In the genomic region with DNA sequence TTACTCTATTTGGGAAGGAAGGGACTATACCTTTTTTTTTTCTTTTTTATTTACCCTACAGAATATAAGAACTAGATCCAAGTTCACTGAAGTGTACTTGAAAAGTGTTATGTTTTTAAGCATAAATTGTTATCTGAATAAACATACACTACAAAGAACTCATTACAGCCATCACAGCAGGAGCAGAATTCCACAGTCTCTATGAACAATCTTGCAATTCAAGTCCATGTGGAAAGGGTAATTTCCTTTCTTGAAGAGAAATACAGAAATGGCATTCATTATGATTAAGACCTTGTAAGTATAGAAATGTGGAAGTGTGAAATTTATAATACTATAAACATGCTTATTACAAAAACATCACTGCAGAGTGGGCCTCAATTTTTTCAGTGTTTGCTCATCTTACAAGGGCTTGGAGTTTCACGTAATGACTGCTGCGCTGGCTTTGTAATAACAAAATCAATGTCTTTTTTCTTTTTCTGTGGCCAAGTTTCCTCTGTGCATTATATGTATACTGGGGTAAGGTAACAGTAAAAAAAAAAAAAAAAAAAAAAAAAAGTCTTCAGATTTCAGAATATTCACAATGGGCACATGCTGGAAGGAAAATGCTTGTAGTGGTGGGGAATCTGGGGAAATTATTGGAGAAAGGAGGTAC, we compare ENCODE assay signal across 17 cellular contexts.
A peak's percentile ranks its signal among the peaks of the same experiment; 100 is the strongest.
DNase-seq lines count a peak whose midpoint lies in the region; ATAC-seq and TF ChIP-seq lines count a peak whose summit lies in the region.
"Had no signal": no experiment of that assay in that cellular context is flagged by ENCODE, and none has a peak within 500 bp of the region (broad histone marks: within the 10 kb centered on the region; RNA-seq: fewer than 3 reads in every experiment).

No MANE protein-coding gene starts in this region.

- no peak overlapping the region for H3K4me3 ChIP-seq in CD4-positive, CD25-positive, alpha-beta regulatory T cell (ENCODE audit: low read depth, low read length)
- H3K4me3 ChIP-seq in astrocyte of the spinal cord (ENCODE audit: low read depth, low read length) (no peak overlapping the region), WERI-Rb-1 (ENCODE audit: low read depth, low read length) (no peak overlapping the region)

- peak overlapping the region; percentile 87 for H3K27ac Mint-ChIP-seq in activated CD4-positive, alpha-beta T cell treated with anti-CD3 and anti-CD28 coated beads, Interleukin-2, amount 10 ng/mL, durations not matched to agents 24 days and 14 days
- H3K27ac Mint-ChIP-seq in CD4-positive, CD25-positive, alpha-beta regulatory T cell = peak overlapping the region in 2 of 3 donors; percentile 2 to 75
- peak overlapping the region; percentile 65 for H3K27ac Mint-ChIP-seq in activated T-helper 1 cell treated with anti-CD3 and anti-CD28 coated beads, Interleukin-12 subunit alpha, Interleukin-12 subunit beta, Interleukin-2, Interleukin-4 antibody, amounts not matched to agents 30 ng/mL and 10 ng/mL and 1 ng/mL, durations not matched to agents 14 hours and 24 hours and 36 hours

- H3K36me3 Mint-ChIP-seq in activated CD4-positive, alpha-beta T cell treated with anti-CD3 and anti-CD28 coated beads, Interleukin-2, amount 10 ng/mL, durations not matched to agents 24 days and 14 days (ENCODE audit: low read depth) = peaks cover 39% of the 10 kb centered on the region
- H3K36me3 Mint-ChIP-seq in CD4-positive, CD25-positive, alpha-beta regulatory T cell = peaks cover 67% of the 10 kb centered on the region
- H3K36me3 Mint-ChIP-seq in activated T-helper 1 cell treated with anti-CD3 and anti-CD28 coated beads, Interleukin-12 subunit alpha, Interleukin-12 subunit beta, Interleukin-2, Interleukin-4 antibody, amounts not matched to agents 30 ng/mL and 10 ng/mL and 1 ng/mL, durations not matched to agents 14 hours and 24 hours and 36 hours (ENCODE audit: low read depth) = peaks cover 38% of the 10 kb centered on the region

- no peaks in the 10 kb centered on the region for H3K27me3 Mint-ChIP-seq in activated CD4-positive, alpha-beta T cell treated with anti-CD3 and anti-CD28 coated beads, Interleukin-2, amount 10 ng/mL, durations not matched to agents 24 days and 14 days
- H3K27me3 Mint-ChIP-seq in CD4-positive, CD25-positive, alpha-beta regulatory T cell = no peaks in the 10 kb centered on the region
- H3K27me3 Mint-ChIP-seq in activated T-helper 1 cell treated with anti-CD3 and anti-CD28 coated beads, Interleukin-12 subunit alpha, Interleukin-12 subunit beta, Interleukin-2, Interleukin-4 antibody, amounts not matched to agents 30 ng/mL and 10 ng/mL and 1 ng/mL, durations not matched to agents 14 hours and 24 hours and 36 hours (ENCODE audit: insufficient read depth) = no peaks in the 10 kb centered on the region

- H3K9me3 Mint-ChIP-seq in activated CD4-positive, alpha-beta T cell treated with anti-CD3 and anti-CD28 coated beads, Interleukin-2, amount 10 ng/mL, durations not matched to agents 24 days and 14 days = peaks cover 7% of the 10 kb centered on the region
- H3K9me3 Mint-ChIP-seq in CD4-positive, CD25-positive, alpha-beta regulatory T cell = no peaks in the 10 kb centered on the region
- H3K9me3 Mint-ChIP-seq in activated T-helper 1 cell treated with anti-CD3 and anti-CD28 coated beads, Interleukin-12 subunit alpha, Interleukin-12 subunit beta, Interleukin-2, Interleukin-4 antibody, amounts not matched to agents 30 ng/mL and 10 ng/mL and 1 ng/mL, durations not matched to agents 14 hours and 24 hours and 36 hours = no peaks in the 10 kb centered on the region

- no peak for ATAC-seq in CD4-positive, CD25-positive, alpha-beta regulatory T cell (ENCODE audit: low read depth in 2 of 2)
- ATAC-seq: Panc1 had no signal

- H3K4me1 Mint-ChIP-seq in activated CD4-positive, alpha-beta T cell treated with anti-CD3 and anti-CD28 coated beads, Interleukin-2, amount 10 ng/mL, durations not matched to agents 24 days and 14 days = peaks cover 30% of the 10 kb centered on the region
- peaks cover 12 to 38% (median 22%) of the 10 kb centered on the region in 4 donors for H3K4me1 Mint-ChIP-seq in CD4-positive, CD25-positive, alpha-beta regulatory T cell
- peaks cover 45% of the 10 kb centered on the region for H3K4me1 Mint-ChIP-seq in activated T-helper 1 cell treated with anti-CD3 and anti-CD28 coated beads, Interleukin-12 subunit alpha, Interleukin-12 subunit beta, Interleukin-2, Interleukin-4 antibody, amounts not matched to agents 30 ng/mL and 10 ng/mL and 1 ng/mL, durations not matched to agents 14 hours and 24 hours and 36 hours (ENCODE audit: low read depth)

- H3K36me3 ChIP-seq in CD4-positive, CD25-positive, alpha-beta regulatory T cell (ENCODE audit: control insufficient read depth, insufficient read depth, low read length) = peaks cover 43% of the 10 kb centered on the region
- H3K36me3 ChIP-seq in WERI-Rb-1 = no peaks in the 10 kb centered on the region; the same call in 1 of the 2 replicates

- H3K27ac ChIP-seq in CD4-positive, CD25-positive, alpha-beta regulatory T cell (ENCODE audit: insufficient read depth, low read length, poor library complexity, severe bottlenecking) = peak overlapping the region; percentile 28
- no peak overlapping the region for H3K27ac ChIP-seq in WERI-Rb-1
- H3K27ac ChIP-seq: C4-2B had no signal

- TF ChIP-seq CTCF in astrocyte of the spinal cord (IDR thresholded peaks at IDR 0.05; ENCODE audit: low read depth, low read length) (no peak), WERI-Rb-1 (IDR thresholded peaks at IDR 0.05; ENCODE audit: low read depth, low read length) (no peak)

- H3K27me3 ChIP-seq in CD4-positive, CD25-positive, alpha-beta regulatory T cell (ENCODE audit: control insufficient read depth, insufficient read depth, low read length) = no peaks in the 10 kb centered on the region
- no peaks in the 10 kb centered on the region for H3K27me3 ChIP-seq in WERI-Rb-1 (ENCODE audit: insufficient read depth, low read depth, severe bottlenecking)

- in situ Hi-C loops in astrocyte of the spinal cord (cut with HindIII; ENCODE audit: low sequenced_read_pairs) = no loop called here

- H3K4me1 ChIP-seq in CD4-positive, CD25-positive, alpha-beta regulatory T cell (ENCODE audit: control insufficient read depth, insufficient read depth, low read length, poor library complexity, severe bottlenecking) = peaks cover 10% of the 10 kb centered on the region

- no peaks in the 10 kb centered on the region for H3K9me3 ChIP-seq in CD4-positive, CD25-positive, alpha-beta regulatory T cell (ENCODE audit: control insufficient read depth in 2 of 2, low read length in 2 of 2)
- peaks cover 2% of the 10 kb centered on the region for H3K9me3 ChIP-seq in WERI-Rb-1 (ENCODE audit: severe bottlenecking)

- intact Hi-C loops in activated CD4-positive, alpha-beta T cell treated with anti-CD3 and anti-CD28 coated beads, Interleukin-2, amount 10 ng/mL, durations not matched to agents 24 days and 14 days (cut with micrococcal nuclease) = loop anchor here (5.0 to 10.0 kb wide), 4 partner anchors 97 to 510 kb away; a partner anchor contains a TSS
- intact Hi-C loops in activated T-helper 1 cell treated with anti-CD3 and anti-CD28 coated beads, Interleukin-12 subunit alpha, Interleukin-12 subunit beta, Interleukin-2, Interleukin-4 antibody, amounts not matched to agents 30 ng/mL and 10 ng/mL and 1 ng/mL, durations not matched to agents 14 hours and 24 hours and 36 hours (cut with micrococcal nuclease) = loop anchor here (1.0 to 10.0 kb wide), 5 partner anchors 52 to 392 kb away; a partner anchor contains a TSS

- no peak overlapping the region for H3K4me3 Mint-ChIP-seq in activated CD4-positive, alpha-beta T cell treated with anti-CD3 and anti-CD28 coated beads, Interleukin-2, amount 10 ng/mL, durations not matched to agents 24 days and 14 days
- peak overlapping the region in 1 of 4 donors; percentile 32 for H3K4me3 Mint-ChIP-seq in CD4-positive, CD25-positive, alpha-beta regulatory T cell
- no peak overlapping the region for H3K4me3 Mint-ChIP-seq in activated T-helper 1 cell treated with anti-CD3 and anti-CD28 coated beads, Interleukin-12 subunit alpha, Interleukin-12 subunit beta, Interleukin-2, Interleukin-4 antibody, amounts not matched to agents 30 ng/mL and 10 ng/mL and 1 ng/mL, durations not matched to agents 14 hours and 24 hours and 36 hours

- DNase-seq in activated CD4-positive, alpha-beta T cell treated with anti-CD3 and anti-CD28 coated beads, Interleukin-2, amount 10 ng/mL, durations not matched to agents 24 days and 14 days = peak; percentile 43
- DNase-seq in activated CD4-positive, alpha-beta T cell treated with anti-CD3 and anti-CD28 coated beads for 1 hour = no peak
- no peak for DNase-seq in CD4-positive, CD25-positive, alpha-beta regulatory T cell
- no peak for DNase-seq in activated T-helper 1 cell treated with anti-CD3 and anti-CD28 coated beads, Interleukin-12 subunit alpha, Interleukin-12 subunit beta, Interleukin-2, Interleukin-4 antibody, amounts not matched to agents 30 ng/mL and 10 ng/mL and 1 ng/mL, durations not matched to agents 14 hours and 24 hours and 36 hours (ENCODE audit: low spot score)
- DNase-seq in astrocyte of the spinal cord (ENCODE audit: low read depth, low spot score) (peak; percentile 61), kidney tubule cell (ENCODE audit: low spot score) (no peak), WERI-Rb-1 (no peak), T1000 (lab: John Stamatoyannopoulos, UW) (no peak)
- DNase-seq: DMS53, KG1, NCI-H1092, NCI-H1694, NCI-H2107, NCI-H510A, NCI-H82 had no signal

Comparison
In these comparisons a context has a peak if more than half of its experiments do, and no peak if none do; other contexts are left out.
1. DNase-seq: peak in activated CD4-positive, alpha-beta T cell treated with anti-CD3 and anti-CD28 coated beads, Interleukin-2, amount 10 ng/mL, durations not matched to agents 24 days and 14 days (single experiment) and astrocyte of the spinal cord (single experiment); none in activated CD4-positive, alpha-beta T cell treated with anti-CD3 and anti-CD28 coated beads for 1 hour (single experiment), CD4-positive, CD25-positive, alpha-beta regulatory T cell (0 of 3), activated T-helper 1 cell treated with anti-CD3 and anti-CD28 coated beads, Interleukin-12 subunit alpha, Interleukin-12 subunit beta, Interleukin-2, Interleukin-4 antibody, amounts not matched to agents 30 ng/mL and 10 ng/mL and 1 ng/mL, durations not matched to agents 14 hours and 24 hours and 36 hours (single experiment), kidney tubule cell (single experiment), WERI-Rb-1 (single experiment) and T1000 (single experiment).
2. Peak in every context shown above with its lines, with median percentiles within 50 percentile points of each other: H3K27ac Mint-ChIP-seq.